8 cellular contexts compared by ENCODE assay signal in the genomic region with DNA sequence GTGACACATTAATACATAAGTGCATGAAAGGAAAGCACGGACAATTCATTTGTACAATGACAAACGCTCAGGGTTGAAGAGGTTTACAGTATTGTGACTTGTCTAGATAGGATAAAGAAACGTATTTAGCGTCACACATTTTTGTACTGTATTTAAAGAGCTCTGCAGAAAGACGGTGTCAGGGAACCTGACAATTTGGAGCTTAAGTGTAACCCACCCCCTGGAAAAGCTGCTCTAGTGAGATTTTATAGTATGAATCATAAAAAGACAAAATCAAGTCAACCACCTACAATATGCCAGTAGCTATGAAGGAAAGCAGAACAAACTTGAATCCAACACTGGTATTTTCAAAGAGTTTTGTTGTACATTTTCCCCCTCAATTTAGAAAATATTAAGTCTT. TPM values are rescaled to one million over a fixed set of nuclear protein-coding genes. Genes with fewer than 3 reads are reported as not detected.
DNase-seq lines count a peak whose midpoint lies in the region; ATAC-seq and TF ChIP-seq lines count a peak whose summit lies in the region.

No MANE protein-coding gene starts in this region.

- no peak overlapping the region for H2AFZ ChIP-seq in GM23338
- no peak overlapping the region for H2AFZ ChIP-seq in PC-3 (ENCODE audit: low read length)

- no peak overlapping the region for H3K27ac Mint-ChIP-seq in GM23338

- DNase-seq in GM23338 (ENCODE audit: low spot score) (no peak), PC-3 (no peak), erythroblast (lab: John Stamatoyannopoulos, UW) (peak; percentile 37 to 48), cortex of kidney (lab: John Stamatoyannopoulos, UW) (no peak)
- DNase-seq in activated effector memory CD4-positive, alpha-beta T cell treated with Interleukin-2 at 50 U/mL for 16 hours: no peak
- no peak for DNase-seq in activated CD4-positive, alpha-beta T cell treated with anti-CD3 and anti-CD28 coated beads for 4 hours

- TF ChIP-seq CTCF in GM23338 (conservative IDR thresholded peaks at IDR 0.05; ENCODE audit: low read depth in 2 of 2): no peak
- TF ChIP-seq CTCF in PC-3 (conservative IDR thresholded peaks at IDR 0.05; ENCODE audit: low read depth, low read length): no peak

- H3K4me1 ChIP-seq in GM23338 (ENCODE audit: insufficient read depth) (peaks cover 74% of the 10 kb centered on the region), PC-3 (ENCODE audit: insufficient read depth, low read length) (peaks cover 70% of the 10 kb centered on the region), rectal smooth muscle tissue (ENCODE audit: control insufficient read depth, insufficient read depth, low read length) (peaks cover 44% of the 10 kb centered on the region)

- H3K9me2 ChIP-seq in GM23338 (ENCODE audit: insufficient read depth) (no peaks in the 10 kb centered on the region), PC-3 (replicated peaks; ENCODE audit: low read length) (no peaks in the 10 kb centered on the region)

- no peak for ATAC-seq in GM23338
- peak; percentile 3; the same call in 1 of the 2 replicates for ATAC-seq in PC-3
- ATAC-seq in GM19351 (IDR thresholded peaks at IDR 0.05; ENCODE audit: unreplicated experiment): no peak

- H3K79me2 ChIP-seq in GM23338 (replicated peaks; ENCODE audit: insufficient read depth) (peaks cover 100% of the 10 kb centered on the region), PC-3 (ENCODE audit: low read length) (peaks cover 100% of the 10 kb centered on the region)

- H3K4me2 ChIP-seq in GM23338: peak overlapping the region; percentile 89
- H3K4me2 ChIP-seq in PC-3 (ENCODE audit: low read length): peak overlapping the region; percentile 93

- peak overlapping the region; percentile 100 for H3K4me3 Mint-ChIP-seq in GM23338

- peaks cover 71% of the 10 kb centered on the region for H3K4me1 Mint-ChIP-seq in GM23338

- H3K27ac ChIP-seq in GM23338 (ENCODE audit: low read depth): no peak overlapping the region
- no peak overlapping the region for H3K27ac ChIP-seq in PC-3 (ENCODE audit: low read length)
- no peak overlapping the region for H3K27ac ChIP-seq in rectal smooth muscle tissue (ENCODE audit: low read depth, low read length)

- POLR2A ChIA-PET in PC-3 (lab: Charles Lee; ENCODE audit: unreplicated experiment): interaction anchor here (0.6 kb wide), 1 partner anchor 254 kb away, joined by 5 read pairs; no protein-coding TSS in a partner anchor

- intact Hi-C loops in PC-3 (cut with micrococcal nuclease): loop anchor here (5.0 kb wide), 1 partner anchor 200 kb away; no protein-coding TSS in a partner anchor

- H3F3A ChIP-seq in GM23338 (replicated peaks; ENCODE audit: low read depth) (no peaks in the 10 kb centered on the region), PC-3 (ENCODE audit: low read length, unreplicated experiment) (peaks cover 7% of the 10 kb centered on the region)

- CTCF ChIA-PET in PC-3 (lab: Charles Lee): interaction anchor here (1.0 to 1.7 kb wide), 2 partner anchors 11 to 45 kb away, joined by 3 to 9 read pairs; no protein-coding TSS in a partner anchor

- H3K4me3 ChIP-seq in GM23338 (peak overlapping the region; percentile 95), PC-3 (ENCODE audit: low read length) (peak overlapping the region; percentile 89), rectal smooth muscle tissue (ENCODE audit: low read length) (peak overlapping the region; percentile 10)

- peaks cover 83% of the 10 kb centered on the region for H3K36me3 Mint-ChIP-seq in GM23338 (ENCODE audit: low read depth)

- H3K27me3 Mint-ChIP-seq in GM23338 (ENCODE audit: insufficient read depth, low read depth, poor library complexity): peaks cover 8% of the 10 kb centered on the region

- TF ChIP-seq POLR2A in erythroblast (IDR thresholded peaks at IDR 0.05; ENCODE audit: low read length): no peak

- H3K9ac ChIP-seq in PC-3 (ENCODE audit: low read length): no peak overlapping the region
- H3K9ac ChIP-seq in rectal smooth muscle tissue (ENCODE audit: low read length): no peak overlapping the region

- H3K27me3 ChIP-seq in GM23338 (ENCODE audit: insufficient read depth) (no peaks in the 10 kb centered on the region), PC-3 (ENCODE audit: low read length) (no peaks in the 10 kb centered on the region), rectal smooth muscle tissue (ENCODE audit: control insufficient read depth, insufficient read depth, low read length) (no peaks in the 10 kb centered on the region)

- H3K9me3 Mint-ChIP-seq in GM23338: peaks cover 3% of the 10 kb centered on the region; the same call in 1 of the 3 replicates

- peaks cover 28% of the 10 kb centered on the region; the same call in 1 of the 2 replicates for H3K36me3 ChIP-seq in GM23338 (ENCODE audit: insufficient read depth)
- peaks cover 87% of the 10 kb centered on the region for H3K36me3 ChIP-seq in PC-3 (ENCODE audit: low read depth, low read length)
- H3K36me3 ChIP-seq in rectal smooth muscle tissue (ENCODE audit: control insufficient read depth, insufficient read depth, low read length): no peaks in the 10 kb centered on the region

- no peaks in the 10 kb centered on the region for H3K9me3 ChIP-seq in PC-3 (ENCODE audit: low read length)

- no TSS peak for BruUV-seq in PC-3 (replicated peaks; lab: Mats Ljungman, UMichigan)

- H4K20me1 ChIP-seq in GM23338 (replicated peaks; ENCODE audit: insufficient read depth) (peaks cover 93% of the 10 kb centered on the region), PC-3 (ENCODE audit: low read length) (peaks cover 100% of the 10 kb centered on the region)

TF ChIP-seq in GM23338, 12 proteins besides CTCF, POLR2A, EP300 and RAD21 (continues in another document):
- no peak for TF ChIP-seq CREB1 (CRISPR knock-in tag; IDR thresholded peaks at IDR 0.05; ENCODE audit: low read depth)
- TF ChIP-seq STAT1 (IDR thresholded peaks at IDR 0.05; ENCODE audit: unreplicated experiment): no peak
- TF ChIP-seq NANOG (IDR thresholded peaks at IDR 0.05; ENCODE audit: borderline replicate concordance): no peak
- no peak for TF ChIP-seq EZH2phosphoT487 (IDR thresholded peaks at IDR 0.05; ENCODE audit: unreplicated experiment)
- TF ChIP-seq, protein P1, sequence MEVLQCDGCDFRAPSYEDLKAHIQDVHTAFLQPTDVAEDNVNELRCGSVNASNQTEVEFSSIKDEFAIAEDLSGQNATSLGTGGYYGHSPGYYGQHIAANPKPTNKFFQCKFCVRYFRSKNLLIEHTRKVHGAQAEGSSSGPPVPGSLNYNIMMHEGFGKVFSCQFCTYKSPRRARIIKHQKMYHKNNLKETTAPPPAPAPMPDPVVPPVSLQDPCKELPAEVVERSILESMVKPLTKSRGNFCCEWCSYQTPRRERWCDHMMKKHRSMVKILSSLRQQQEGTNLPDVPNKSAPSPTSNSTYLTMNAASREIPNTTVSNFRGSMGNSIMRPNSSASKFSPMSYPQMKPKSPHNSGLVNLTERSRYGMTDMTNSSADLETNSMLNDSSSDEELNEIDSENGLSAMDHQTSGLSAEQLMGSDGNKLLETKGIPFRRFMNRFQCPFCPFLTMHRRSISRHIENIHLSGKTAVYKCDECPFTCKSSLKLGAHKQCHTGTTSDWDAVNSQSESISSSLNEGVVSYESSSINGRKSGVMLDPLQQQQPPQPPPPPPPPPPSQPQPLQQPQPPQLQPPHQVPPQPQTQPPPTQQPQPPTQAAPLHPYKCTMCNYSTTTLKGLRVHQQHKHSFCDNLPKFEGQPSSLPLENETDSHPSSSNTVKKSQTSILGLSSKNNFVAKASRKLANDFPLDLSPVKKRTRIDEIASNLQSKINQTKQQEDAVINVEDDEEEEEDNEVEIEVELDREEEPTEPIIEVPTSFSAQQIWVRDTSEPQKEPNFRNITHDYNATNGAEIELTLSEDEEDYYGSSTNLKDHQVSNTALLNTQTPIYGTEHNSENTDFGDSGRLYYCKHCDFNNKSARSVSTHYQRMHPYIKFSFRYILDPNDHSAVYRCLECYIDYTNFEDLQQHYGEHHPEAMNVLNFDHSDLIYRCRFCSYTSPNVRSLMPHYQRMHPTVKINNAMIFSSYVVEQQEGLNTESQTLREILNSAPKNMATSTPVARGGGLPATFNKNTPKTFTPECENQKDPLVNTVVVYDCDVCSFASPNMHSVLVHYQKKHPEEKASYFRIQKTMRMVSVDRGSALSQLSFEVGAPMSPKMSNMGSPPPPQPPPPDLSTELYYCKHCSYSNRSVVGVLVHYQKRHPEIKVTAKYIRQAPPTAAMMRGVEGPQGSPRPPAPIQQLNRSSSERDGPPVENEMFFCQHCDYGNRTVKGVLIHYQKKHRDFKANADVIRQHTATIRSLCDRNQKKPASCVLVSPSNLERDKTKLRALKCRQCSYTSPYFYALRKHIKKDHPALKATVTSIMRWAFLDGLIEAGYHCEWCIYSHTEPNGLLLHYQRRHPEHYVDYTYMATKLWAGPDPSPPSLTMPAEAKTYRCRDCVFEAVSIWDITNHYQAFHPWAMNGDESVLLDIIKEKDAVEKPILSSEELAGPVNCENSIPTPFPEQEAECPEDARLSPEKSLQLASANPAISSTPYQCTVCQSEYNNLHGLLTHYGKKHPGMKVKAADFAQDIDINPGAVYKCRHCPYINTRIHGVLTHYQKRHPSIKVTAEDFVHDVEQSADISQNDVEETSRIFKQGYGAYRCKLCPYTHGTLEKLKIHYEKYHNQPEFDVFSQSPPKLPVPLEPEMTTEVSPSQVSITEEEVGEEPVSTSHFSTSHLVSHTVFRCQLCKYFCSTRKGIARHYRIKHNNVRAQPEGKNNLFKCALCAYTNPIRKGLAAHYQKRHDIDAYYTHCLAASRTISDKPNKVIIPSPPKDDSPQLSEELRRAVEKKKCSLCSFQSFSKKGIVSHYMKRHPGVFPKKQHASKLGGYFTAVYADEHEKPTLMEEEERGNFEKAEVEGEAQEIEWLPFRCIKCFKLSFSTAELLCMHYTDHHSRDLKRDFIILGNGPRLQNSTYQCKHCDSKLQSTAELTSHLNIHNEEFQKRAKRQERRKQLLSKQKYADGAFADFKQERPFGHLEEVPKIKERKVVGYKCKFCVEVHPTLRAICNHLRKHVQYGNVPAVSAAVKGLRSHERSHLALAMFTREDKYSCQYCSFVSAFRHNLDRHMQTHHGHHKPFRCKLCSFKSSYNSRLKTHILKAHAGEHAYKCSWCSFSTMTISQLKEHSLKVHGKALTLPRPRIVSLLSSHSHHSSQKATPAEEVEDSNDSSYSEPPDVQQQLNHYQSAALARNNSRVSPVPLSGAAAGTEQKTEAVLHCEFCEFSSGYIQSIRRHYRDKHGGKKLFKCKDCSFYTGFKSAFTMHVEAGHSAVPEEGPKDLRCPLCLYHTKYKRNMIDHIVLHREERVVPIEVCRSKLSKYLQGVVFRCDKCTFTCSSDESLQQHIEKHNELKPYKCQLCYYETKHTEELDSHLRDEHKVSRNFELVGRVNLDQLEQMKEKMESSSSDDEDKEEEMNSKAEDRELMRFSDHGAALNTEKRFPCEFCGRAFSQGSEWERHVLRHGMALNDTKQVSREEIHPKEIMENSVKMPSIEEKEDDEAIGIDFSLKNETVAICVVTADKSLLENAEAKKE (CRISPR knock-in tag; IDR thresholded peaks at IDR 0.05): no peak
- no peak for TF ChIP-seq EZH2 (IDR thresholded peaks at IDR 0.05; ENCODE audit: low read depth, unreplicated experiment)
- no peak for TF ChIP-seq ZNF331 (CRISPR knock-in tag; IDR thresholded peaks at IDR 0.05; ENCODE audit: low read depth)

RNA-seq across cellular contexts. Expression of a gene that starts 5.6 kb away (rescaled TPM):
- 323 and 602 TPM in 2 replicates for total RNA-seq in GM23338 (2014; rRNA removed; shearing (Covaris generic))
- polyA plus RNA-seq in GM23338 (2016; fragmentation: Nextera tagmentation; extraction: Ambion mirVana): 360 and 368 TPM in 2 replicates
- 279 and 287 TPM in 2 replicates for total RNA-seq in PC-3 (2014; rRNA removed)

Comparison
In these comparisons a context has a peak if more than half of its experiments do, and no peak if none do; other contexts are left out.
1. DNase-seq: peak in erythroblast (2 of 2); none in GM23338 (single experiment), PC-3 (single experiment), cortex of kidney (single experiment), activated effector memory CD4-positive, alpha-beta T cell treated with Interleukin-2 at 50 U/mL for 16 hours (single experiment) and activated CD4-positive, alpha-beta T cell treated with anti-CD3 and anti-CD28 coated beads for 4 hours (0 of 2).
2. H3K4me3 ChIP-seq: peak in every context shown above with its lines; median percentile 95 in GM23338; 89 in PC-3; 10 in rectal smooth muscle tissue.